In the genomic region with DNA sequence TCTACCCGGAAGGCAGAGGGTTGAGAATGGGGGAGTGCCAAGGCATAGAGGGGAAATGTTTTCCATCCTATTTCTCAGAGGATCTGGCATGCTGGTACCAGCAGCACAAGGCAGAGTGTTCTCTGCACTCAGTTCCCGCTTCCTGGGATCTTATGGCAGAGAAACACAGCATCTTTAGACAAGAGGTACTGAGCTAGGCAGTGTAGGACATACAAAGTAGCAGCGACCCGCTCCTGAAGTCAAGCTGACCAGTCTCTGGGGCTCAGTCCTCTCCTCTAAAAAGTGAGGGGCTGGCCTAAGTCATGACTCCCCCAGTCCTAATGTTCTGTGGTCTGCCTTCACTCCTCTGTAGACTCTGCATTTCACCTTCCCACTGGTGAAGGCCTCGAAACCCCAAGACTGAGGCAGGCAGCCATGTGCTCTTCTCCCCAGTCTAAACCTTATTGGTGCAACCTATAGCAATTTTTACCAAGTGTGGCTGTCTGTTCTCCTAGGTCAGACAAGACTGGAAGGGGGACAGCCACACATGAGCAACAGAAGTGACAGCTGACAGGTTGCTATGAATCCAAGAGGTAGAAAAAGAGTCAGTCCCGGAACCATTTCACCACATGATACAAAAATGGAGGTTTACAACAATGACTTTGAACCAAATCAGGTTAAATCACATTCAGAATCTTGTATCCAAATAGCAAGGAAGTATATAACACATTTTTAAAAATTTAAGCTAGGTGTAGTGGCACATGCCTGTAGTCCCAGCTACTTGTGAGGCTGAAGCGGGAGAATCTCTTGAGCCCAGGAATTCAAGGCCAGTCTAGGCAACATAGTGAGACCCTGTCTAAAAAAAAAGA, we compare ENCODE assay signal across 7 cellular contexts. TPM values are rescaled to one million over a fixed set of nuclear protein-coding genes. Genes with fewer than 3 reads are reported as not detected.
A peak's percentile ranks its signal among the peaks of the same experiment; 100 is the strongest.
DNase-seq lines count a peak whose midpoint lies in the region; ATAC-seq, FAIRE-seq and TF ChIP-seq lines count a peak whose summit lies in the region.

No MANE protein-coding gene starts in this region.

- POLR2A ChIA-PET in OCI-LY7 (lab: Charles Lee), result interaction anchor here (0.6 to 9.1 kb wide), 10 partner anchors 6 to 175 kb away, joined by 3 to 179 read pairs (median 10); partner anchors contain the start of genes RNF43, SUPT4H1 and TSPOAP1

- no peak for FAIRE-seq in GM12892 (lab: Jason Lieb, UNC)

- DNase-seq in GM12892 (ENCODE audit: insufficient read length), result peak; percentile 2
- DNase-seq in OCI-LY7 (ENCODE audit: low spot score), result peak; percentile 42
- no peak for DNase-seq in esophagus muscularis mucosa (ENCODE audit: extremely low spot score)
- no peak for DNase-seq in smooth muscle cell (lab: John Stamatoyannopoulos, UW; ENCODE audit: unreplicated experiment)
- DNase-seq in amygdala (lab: John Stamatoyannopoulos, UW), result no peak

- peaks cover 36% of the 10 kb centered on the region for H3K36me3 ChIP-seq in OCI-LY7 (ENCODE audit: insufficient read depth, low read length)
- peaks cover 7 to 20% (median 16%) of the 10 kb centered on the region in 4 donors for H3K36me3 ChIP-seq in esophagus muscularis mucosa
- H3K36me3 ChIP-seq in smooth muscle cell (ENCODE audit: low read depth), result no peaks in the 10 kb centered on the region

- peaks cover 96% of the 10 kb centered on the region for H3K4me1 ChIP-seq in OCI-LY7 (ENCODE audit: insufficient read depth, low read length, poor library complexity, severe bottlenecking)
- peaks cover 6 to 52% (median 39%) of the 10 kb centered on the region in 4 donors for H3K4me1 ChIP-seq in esophagus muscularis mucosa
- H3K4me1 ChIP-seq in smooth muscle cell (ENCODE audit: low read depth), result peaks cover 17% of the 10 kb centered on the region

- CTCF ChIA-PET in OCI-LY7 (lab: Charles Lee; ENCODE audit: unreplicated experiment), result interaction anchor here (1.3 kb wide), 1 partner anchor 12 kb away, joined by 4 read pairs; no protein-coding TSS in a partner anchor

- peaks cover 60% of the 10 kb centered on the region for H3K79me2 ChIP-seq in OCI-LY7 (ENCODE audit: insufficient read depth, low read depth, low read length)
- H3K79me2 ChIP-seq in smooth muscle cell (ENCODE audit: low read depth), result no peaks in the 10 kb centered on the region

- no peak for TF ChIP-seq EP300 in esophagus muscularis mucosa (IDR thresholded peaks at IDR 0.05)

- H3K9ac ChIP-seq in smooth muscle cell (ENCODE audit: low read depth), result no peak overlapping the region

- H3K9me3 ChIP-seq in OCI-LY7 (ENCODE audit: low read length) (no peaks in the 10 kb centered on the region), esophagus muscularis mucosa (no peaks in the 10 kb centered on the region), smooth muscle cell (replicated peaks; ENCODE audit: low read depth) (no peaks in the 10 kb centered on the region)

- peak overlapping the region; percentile 99 for H3K27ac ChIP-seq in OCI-LY7 (ENCODE audit: low read depth, low read length, poor library complexity, severe bottlenecking)
- peak overlapping the region; percentile 38 to 84 (median 74) for H3K27ac ChIP-seq in esophagus muscularis mucosa (replicated peaks in 1 of 4)
- H3K27ac ChIP-seq in smooth muscle cell (ENCODE audit: low read depth), result peak overlapping the region; percentile 85

- H3K27me3 ChIP-seq in esophagus muscularis mucosa, result peaks cover 0 to 5% (median 0%) of the 10 kb centered on the region in 4 donors
- no peaks in the 10 kb centered on the region for H3K27me3 ChIP-seq in smooth muscle cell (ENCODE audit: low read depth)

- intact Hi-C loops in OCI-LY7 (cut with micrococcal nuclease; ENCODE audit: unreplicated experiment) (loop anchor here (1.0 to 10.0 kb wide), 5 partner anchors 11 to 815 kb away; partner anchors contain the start of genes PRR11 and SKA2), esophagus muscularis mucosa (cut with DNase I) (loop anchor here (10.0 kb wide), 1 partner anchor 325 kb away; no protein-coding TSS in a partner anchor)

- ATAC-seq in HG02981 (IDR thresholded peaks at IDR 0.05; ENCODE audit: unreplicated experiment) (no peak), HG03342 (IDR thresholded peaks at IDR 0.05; ENCODE audit: unreplicated experiment) (no peak)

- no TSS peak for BruUV-seq in OCI-LY7 (replicated peaks; lab: Mats Ljungman, UMichigan)

- WGBS in esophagus muscularis mucosa, result 87% methylated on average over 7 of the region's 7 CpGs
- 97% methylated on average over 7 of the region's 7 CpGs for WGBS in smooth muscle cell (ENCODE audit: low lambda C conversion rate)

- peak overlapping the region; percentile 100 for H3K4me2 ChIP-seq in OCI-LY7 (ENCODE audit: low read length)
- H3K4me2 ChIP-seq in smooth muscle cell, result peak overlapping the region; percentile 73

- peaks cover 18% of the 10 kb centered on the region for H3F3A ChIP-seq in smooth muscle cell (ENCODE audit: low read depth)

- H4K20me1 ChIP-seq in OCI-LY7 (ENCODE audit: insufficient read depth, low read length), result no peaks in the 10 kb centered on the region
- no peaks in the 10 kb centered on the region for H4K20me1 ChIP-seq in smooth muscle cell (ENCODE audit: low read depth)

- peak; percentile 20; the same call in 1 of the 2 replicates for TF ChIP-seq POLR2A in GM12892 (IDR thresholded peaks at IDR 0.05; ENCODE audit: low read depth, low read length)
- TF ChIP-seq POLR2A in esophagus muscularis mucosa (IDR thresholded peaks at IDR 0.05; ENCODE audit: low read depth), result no peak

- H3K4me3 ChIP-seq in OCI-LY7 (ENCODE audit: low read depth, low read length, poor library complexity, severe bottlenecking) (peak overlapping the region; percentile 98), esophagus muscularis mucosa (peak overlapping the region; percentile 6 to 26 (median 12)), smooth muscle cell (no peak overlapping the region)

- no peaks in the 10 kb centered on the region for H3K9me2 ChIP-seq in OCI-LY7 (ENCODE audit: insufficient read depth, low read length)

- H2AFZ ChIP-seq in OCI-LY7 (ENCODE audit: low read length), result no peak overlapping the region
- H2AFZ ChIP-seq in smooth muscle cell (ENCODE audit: low read depth), result no peak overlapping the region

- TF ChIP-seq CTCF in OCI-LY7 (conservative IDR thresholded peaks at IDR 0.05; ENCODE audit: low read length), result no peak
- TF ChIP-seq CTCF in esophagus muscularis mucosa (IDR thresholded peaks at IDR 0.05), result no peak
- TF ChIP-seq CTCF in smooth muscle cell (IDR thresholded peaks at IDR 0.05; ENCODE audit: borderline replicate concordance, insufficient read depth, poor library complexity, severe bottlenecking), result no peak

RNA-seq across cellular contexts. Expression of gene TSPOAP1, which starts 11.4 kb away (rescaled TPM):
- 5.0 TPM for polyA plus RNA-seq in GM12892 (2012; ENCODE audit: missing spikeins)
- total RNA-seq in OCI-LY7 (2014; rRNA removed; shearing (Covaris generic)), result 24.0 TPM in 2 replicates
- total RNA-seq in OCI-LY7 (2022), result 50.6 and 54.4 TPM in 2 replicates
- total RNA-seq in esophagus muscularis mucosa, result 10 to 100 TPM in 3 of 4 donors, 1 to 10 TPM in 1; 10.0 to 19.0 (median 16.0) TPM
- 4.3 and 7.0 TPM in 2 replicates for total RNA-seq in smooth muscle cell
- polyA plus RNA-seq in smooth muscle cell, result 11.7 and 18.3 TPM in 2 replicates

RNA-seq across cellular contexts. Expression of gene SUPT4H1, which starts 12.0 kb away (rescaled TPM):
- polyA plus RNA-seq in GM12892 (2012; ENCODE audit: missing spikeins), result 94.9 TPM
- total RNA-seq in OCI-LY7 (2014; rRNA removed; shearing (Covaris generic)), result 41.1 and 56.5 TPM in 2 replicates
- total RNA-seq in OCI-LY7 (2022), result 65.5 and 78.4 TPM in 2 replicates
- total RNA-seq in esophagus muscularis mucosa, result 10 to 100 TPM; 35.3 to 59.6 (median 47.0) TPM
- total RNA-seq in smooth muscle cell, result 58.5 and 66.1 TPM in 2 replicates
- 92.4 and 107 TPM in 2 replicates for polyA plus RNA-seq in smooth muscle cell

RNA-seq across cellular contexts. Expression of gene MPO, which starts 59.3 kb away (rescaled TPM):
- not detected for polyA plus RNA-seq in GM12892 (2012; ENCODE audit: missing spikeins)
- total RNA-seq in OCI-LY7 (2014; rRNA removed; shearing (Covaris generic)), result not detected in 2 replicates
- total RNA-seq in OCI-LY7 (2022), result not detected in 2 replicates
- under 1 TPM in 2 of 4 donors, not detected in 2; 0.23 to 0.66 TPM for total RNA-seq in esophagus muscularis mucosa
- not detected in 2 replicates for total RNA-seq in smooth muscle cell
- polyA plus RNA-seq in smooth muscle cell, result 0.09 TPM in 1 of 2 replicates, not detected in the other

Comparison
In these comparisons a context has a peak if more than half of its experiments do, and no peak if none do; other contexts are left out.
1. DNase-seq: peak in GM12892 (single experiment) and OCI-LY7 (single experiment); none in esophagus muscularis mucosa (single experiment), smooth muscle cell (single experiment) and amygdala (0 of 56).
2. Peak in every context shown above with its lines, with median percentiles within 50 percentile points of each other: H3K27ac ChIP-seq.